8 cellular contexts compared by ENCODE assay signal in the genomic region with DNA sequence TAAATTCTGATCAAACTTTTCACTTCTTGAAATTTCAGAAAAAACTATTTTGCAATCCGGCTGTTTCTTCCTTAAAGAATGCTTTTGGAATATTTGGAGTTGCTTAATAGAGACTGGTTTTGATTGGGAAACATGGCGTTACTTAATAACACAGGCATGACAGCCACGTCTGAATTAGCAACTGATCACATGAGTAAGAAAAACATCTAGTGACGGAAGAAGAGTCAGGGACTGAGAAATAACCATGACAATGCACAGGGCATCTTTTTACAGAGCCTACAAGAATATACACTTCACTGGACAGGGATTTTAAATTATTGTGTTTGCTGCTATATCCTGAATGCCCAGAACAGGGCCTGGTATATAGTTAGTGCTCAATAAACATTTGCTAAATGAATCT. TPM values are rescaled to one million over a fixed set of nuclear protein-coding genes. Genes with fewer than 3 reads are reported as not detected.
DNase-seq lines count a peak whose midpoint lies in the region; ATAC-seq, FAIRE-seq and TF ChIP-seq lines count a peak whose summit lies in the region.
"Not testable (repeated sequence)": the region's sequence is repeated elsewhere in the genome, so short reads cannot be mapped to it uniquely, and the experiment has no call there.
"Had no signal": no experiment of that assay in that cellular context is flagged by ENCODE, and none has a peak within 500 bp of the region (broad histone marks: within the 10 kb centered on the region; RNA-seq: fewer than 3 reads in every experiment).

No MANE protein-coding gene starts in this region.

- H3K4me1 ChIP-seq in RWPE2 (ENCODE audit: insufficient read depth, poor library complexity, severe bottlenecking); gastroesophageal sphincter; heart right ventricle; lung (ENCODE audit: control insufficient read depth in 2 of 2, insufficient read depth in 2 of 2, low read length in 2 of 2); pancreas; upper lobe of right lung: not testable (repeated sequence)

- not testable (repeated sequence) for H3K9me3 ChIP-seq in RWPE2 (ENCODE audit: severe bottlenecking); gastroesophageal sphincter; heart right ventricle; lung (ENCODE audit: control insufficient read depth in 2 of 2, insufficient read depth in 1 of 2, low read length in 1 of 2); pancreas; upper lobe of right lung

- ATAC-seq in RWPE2 (ENCODE audit: low read depth) (peak; percentile 87), gastroesophageal sphincter (peak; percentile 83), heart right ventricle (peak in 6 of 8 donors; percentile 41 to 88 (median 67)), left lobe of liver (peak; percentile 71), lung (ENCODE audit: insufficient read depth, low FRiP score) (peak; percentile 84), pancreas (peak in 3 of 4 donors; percentile 46 to 77 (median 59)), upper lobe of right lung (peak; percentile 82)

- H3K27ac ChIP-seq in RWPE2 (ENCODE audit: poor library complexity, severe bottlenecking); gastroesophageal sphincter; heart right ventricle; lung (ENCODE audit: low read depth in 1 of 2, low read length in 1 of 2); pancreas; upper lobe of right lung: not testable (repeated sequence)

- not testable (repeated sequence) for FAIRE-seq in pancreas (lab: Jason Lieb, UNC)

- not testable (repeated sequence) for TF ChIP-seq EP300 in gastroesophageal sphincter (IDR thresholded peaks at IDR 0.05)

- WGBS in gastroesophageal sphincter (ENCODE audit: low coverage in 1 of 2), 2 donors: no CpG with 5 or more reads among the region's 4 CpGs
- WGBS in heart right ventricle, 2 donors: no CpG with 5 or more reads among the region's 4 CpGs
- WGBS in lung, 2 donors: no CpG with 5 or more reads among the region's 4 CpGs
- WGBS in pancreas, 2 donors: no CpG with 5 or more reads among the region's 4 CpGs

- not testable (repeated sequence) for H3K36me3 ChIP-seq in RWPE2 (ENCODE audit: low read depth); gastroesophageal sphincter; heart right ventricle; lung (ENCODE audit: control insufficient read depth in 2 of 2, insufficient read depth in 2 of 2, low read length in 2 of 2); pancreas; upper lobe of right lung

- not testable (repeated sequence) for H3K4me3 ChIP-seq in RWPE2 (ENCODE audit: severe bottlenecking); gastroesophageal sphincter; heart right ventricle; lung; pancreas; upper lobe of right lung

- intact Hi-C loops in heart right ventricle (cut with DNase I); pancreas (cut with DNase I); upper lobe of right lung (cut with DNase I): not testable (repeated sequence)

- not testable (repeated sequence) for TF ChIP-seq CTCF in RWPE2 (IDR thresholded peaks at IDR 0.05; ENCODE audit: poor library complexity, severe bottlenecking); gastroesophageal sphincter (IDR thresholded peaks at IDR 0.05); heart right ventricle (IDR thresholded peaks at IDR 0.05); lung (IDR thresholded peaks at IDR 0.05; ENCODE audit: control extremely low read depth, extremely low read depth); pancreas (IDR thresholded peaks at IDR 0.05); upper lobe of right lung (IDR thresholded peaks at IDR 0.05)

- not testable (repeated sequence) for DNase-seq in RWPE2 (ENCODE audit: low spot score); heart right ventricle; left lobe of liver (ENCODE audit: low spot score); lung (ENCODE audit: low spot score); pancreas; upper lobe of right lung

- not testable (repeated sequence) for TF ChIP-seq POLR2A in gastroesophageal sphincter (IDR thresholded peaks at IDR 0.05)

- H3K27me3 ChIP-seq in RWPE2 (ENCODE audit: insufficient read depth, poor library complexity, severe bottlenecking); gastroesophageal sphincter; heart right ventricle; lung (ENCODE audit: control insufficient read depth, insufficient read depth); pancreas; upper lobe of right lung: not testable (repeated sequence)

RNA-seq across cellular contexts. Expression of gene NUDT4B, which starts 25.1 kb away (rescaled TPM):
- 10 to 100 TPM; 55.8 to 73.1 (median 64.6) TPM for total RNA-seq in gastroesophageal sphincter
- under 1 TPM in 5 of 10 donors, not detected in 5; 0.44 to 0.54 (median 0.52) TPM for total RNA-seq in heart right ventricle
- 1 to 10 TPM in 1 of 2 donors, not detected in 1; 8.1 TPM for polyA plus RNA-seq in heart right ventricle
- 0.33 TPM for total RNA-seq in left lobe of liver
- 10 to 100 TPM in 1 of 2 donors, 1 to 10 TPM in 1; 1.3 to 11.7 TPM for total RNA-seq in lung
- 1 to 10 TPM in 1 of 2 donors, under 1 TPM in 1; 0.26 to 5.7 TPM for polyA plus RNA-seq in lung
- 1 to 10 TPM in 1 of 6 donors, under 1 TPM in 3, not detected in 2; 0.32 to 1.8 (median 0.57) TPM for total RNA-seq in pancreas
- under 1 TPM; 0.27 to 0.31 TPM for polyA plus RNA-seq in pancreas
- total RNA-seq in upper lobe of right lung: 1.8 TPM
- total RNA-seq: A673 had no signal

Comparison
In these comparisons a context has a peak if more than half of its experiments do, and no peak if none do; other contexts are left out.
1. RNA of gene NUDT4B, which starts 25.1 kb away (total RNA-seq): 55.8 to 73.1 TPM in gastroesophageal sphincter; 1.3 to 11.7 TPM in lung, 1.8 TPM in upper lobe of right lung (single experiment), 0.32 to 1.8 TPM in pancreas, 0.44 to 0.54 TPM in heart right ventricle and 0.33 TPM in left lobe of liver (single experiment); every median in the first group is over 4 times any median in the second.
2. Peak in every context shown above with its lines, with median percentiles within 50 percentile points of each other: ATAC-seq.